9 cellular contexts compared by ENCODE assay signal in the genomic region with DNA sequence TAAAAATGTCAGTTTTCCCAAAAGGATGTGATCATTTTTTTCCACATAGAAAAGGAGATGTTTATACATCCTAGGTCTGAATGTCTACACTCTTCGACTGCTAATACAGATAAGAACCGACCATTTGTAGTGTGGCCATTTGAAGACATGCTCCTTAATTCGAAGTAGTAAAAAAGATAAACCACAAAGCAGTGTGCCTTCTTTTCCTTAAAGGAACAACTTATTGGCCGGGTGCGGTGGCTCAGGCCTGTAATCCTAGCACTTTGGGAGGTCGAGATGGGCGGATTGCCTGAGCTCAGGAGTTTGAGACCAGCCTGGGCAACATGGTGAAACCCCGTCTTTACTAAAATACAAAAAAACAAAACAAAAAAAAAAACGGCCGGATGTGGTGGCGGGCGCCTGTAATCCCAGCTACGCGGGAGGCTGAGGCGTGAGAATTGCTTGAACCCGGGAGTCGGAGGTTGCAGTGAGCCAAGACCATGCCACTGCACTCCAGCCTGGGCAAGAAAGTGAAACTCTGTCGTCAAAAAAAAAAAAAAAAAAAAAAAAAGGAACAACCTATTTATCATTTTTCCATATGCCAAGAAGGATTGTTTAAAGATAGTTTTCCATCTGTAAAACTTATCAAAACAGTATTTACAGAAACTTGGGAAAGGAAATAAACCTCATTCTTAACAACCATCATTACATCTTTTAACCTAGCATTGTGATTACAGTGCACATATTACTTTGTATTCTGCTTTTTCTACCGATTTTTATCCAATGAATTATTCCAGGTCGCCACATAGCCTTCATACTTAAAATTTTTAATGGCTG. TPM values are rescaled to one million over a fixed set of nuclear protein-coding genes. Genes with fewer than 3 reads are reported as not detected.
DNase-seq lines count a peak whose midpoint lies in the region; ATAC-seq and TF ChIP-seq lines count a peak whose summit lies in the region.
"Had no signal": no experiment of that assay in that cellular context is flagged by ENCODE, and none has a peak within 500 bp of the region (broad histone marks: within the 10 kb centered on the region; RNA-seq: fewer than 3 reads in every experiment).

No MANE protein-coding gene starts in this region.

- intact Hi-C loops in Calu3 (cut with micrococcal nuclease; ENCODE audit: unreplicated experiment) (no loop called here), breast epithelium (cut with DNase I; ENCODE audit: low total_unique reads) (no loop called here)

- BruUV-seq in Calu3 (replicated peaks; lab: Mats Ljungman, UMichigan): TSS peak; percentile 36

- no peak for DNase-seq in Calu3
- peak; percentile 16 for DNase-seq in MV-4-11 (lab: John Stamatoyannopoulos, UW)
- DNase-seq in breast epithelium (ENCODE audit: low spot score in 2 of 2): no peak
- no peak for DNase-seq in BE2C
- DNase-seq in GF-D8 (lab: John Stamatoyannopoulos, UW): no peak
- DNase-seq: H7 had no signal

- peak overlapping the region; percentile 88 for H3K9ac ChIP-seq in neural cell (ENCODE audit: low read length)

- no peak overlapping the region for H2AFZ ChIP-seq in neural cell (ENCODE audit: low read depth, low read length)

- H3K9me3 ChIP-seq in breast epithelium (no peaks in the 10 kb centered on the region), neural cell (ENCODE audit: low read length) (no peaks in the 10 kb centered on the region), BE2C (no peaks in the 10 kb centered on the region)

- H3K4me3 ChIP-seq in breast epithelium (peak overlapping the region in 2 of 3 donors; percentile 72 to 79), neural cell (ENCODE audit: low read length) (peak overlapping the region; percentile 80), BE2C (ENCODE audit: low read depth, low read length) (no peak overlapping the region)

- ATAC-seq in HG03135 (IDR thresholded peaks at IDR 0.05; ENCODE audit: unreplicated experiment) (no peak), GM19395 (IDR thresholded peaks at IDR 0.05; ENCODE audit: unreplicated experiment) (no peak)

- peaks cover 4% of the 10 kb centered on the region for H3K79me2 ChIP-seq in neural cell (replicated peaks; ENCODE audit: insufficient read depth, low read length)

- peak overlapping the region; percentile 78 to 87 for H3K27ac ChIP-seq in breast epithelium
- H3K27ac ChIP-seq in neural cell (ENCODE audit: low read length): peak overlapping the region; percentile 85

- TF ChIP-seq CTCF in Calu3 (IDR thresholded peaks at IDR 0.05; ENCODE audit: unreplicated experiment) (no peak), breast epithelium (IDR thresholded peaks at IDR 0.05) (no peak), neural cell (IDR thresholded peaks at IDR 0.05; ENCODE audit: poor library complexity, severe bottlenecking) (no peak), BE2C (IDR thresholded peaks at IDR 0.05; ENCODE audit: low read depth, low read length) (no peak)

- no peak for TF ChIP-seq POLR2A in breast epithelium (IDR thresholded peaks at IDR 0.05)

- no peaks in the 10 kb centered on the region for H3K9me3 Mint-ChIP-seq in Calu3 (ENCODE audit: low read depth, unreplicated experiment)

- no peak for TF ChIP-seq EP300 in neural cell (conservative IDR thresholded peaks at IDR 0.05; ENCODE audit: poor library complexity, severe bottlenecking)

- no peak for TF ChIP-seq RAD21 in neural cell (conservative IDR thresholded peaks at IDR 0.05)

- H3K4me1 Mint-ChIP-seq in Calu3 (ENCODE audit: low read depth, unreplicated experiment): no peaks in the 10 kb centered on the region

- H4K20me1 ChIP-seq in neural cell (ENCODE audit: insufficient read depth): no peaks in the 10 kb centered on the region

- H3K4me2 ChIP-seq in neural cell (ENCODE audit: low read length): peak overlapping the region; percentile 73

- H3K9me2 ChIP-seq in neural cell (ENCODE audit: insufficient read depth, low read length): no peaks in the 10 kb centered on the region

- H3K4me1 ChIP-seq in breast epithelium (no peaks in the 10 kb centered on the region), BE2C (no peaks in the 10 kb centered on the region)

- H3K4me3 Mint-ChIP-seq in Calu3 (ENCODE audit: low read depth, unreplicated experiment): peak overlapping the region; percentile 90

- H3K36me3 Mint-ChIP-seq in Calu3 (ENCODE audit: insufficient read depth, unreplicated experiment): peaks cover 30% of the 10 kb centered on the region

- H3K27me3 ChIP-seq in breast epithelium (peaks cover 0 to 10% of the 10 kb centered on the region in 2 donors), neural cell (ENCODE audit: insufficient read depth, low read depth, low read length) (no peaks in the 10 kb centered on the region), BE2C (no peaks in the 10 kb centered on the region)

- no peak overlapping the region for H3K27ac Mint-ChIP-seq in Calu3 (ENCODE audit: unreplicated experiment)

- H3K36me3 ChIP-seq in breast epithelium: no peaks in the 10 kb centered on the region
- H3K36me3 ChIP-seq in neural cell (ENCODE audit: insufficient read depth, low read length): no peaks in the 10 kb centered on the region
- no peaks in the 10 kb centered on the region for H3K36me3 ChIP-seq in BE2C

- CTCF ChIA-PET in Calu3 (lab: Charles Lee): interaction anchor here (0.6 kb wide), 1 partner anchor 30 kb away, joined by 3 read pairs; no protein-coding TSS in a partner anchor

- H3F3A ChIP-seq in neural cell (ENCODE audit: insufficient read depth, low read length, poor library complexity, severe bottlenecking): no peaks in the 10 kb centered on the region

- no peaks in the 10 kb centered on the region for H3K27me3 Mint-ChIP-seq in Calu3 (ENCODE audit: unreplicated experiment)

TF ChIP-seq in neural cell, 6 proteins besides CTCF, POLR2A, EP300 and RAD21:
- TF ChIP-seq, protein P1, sequence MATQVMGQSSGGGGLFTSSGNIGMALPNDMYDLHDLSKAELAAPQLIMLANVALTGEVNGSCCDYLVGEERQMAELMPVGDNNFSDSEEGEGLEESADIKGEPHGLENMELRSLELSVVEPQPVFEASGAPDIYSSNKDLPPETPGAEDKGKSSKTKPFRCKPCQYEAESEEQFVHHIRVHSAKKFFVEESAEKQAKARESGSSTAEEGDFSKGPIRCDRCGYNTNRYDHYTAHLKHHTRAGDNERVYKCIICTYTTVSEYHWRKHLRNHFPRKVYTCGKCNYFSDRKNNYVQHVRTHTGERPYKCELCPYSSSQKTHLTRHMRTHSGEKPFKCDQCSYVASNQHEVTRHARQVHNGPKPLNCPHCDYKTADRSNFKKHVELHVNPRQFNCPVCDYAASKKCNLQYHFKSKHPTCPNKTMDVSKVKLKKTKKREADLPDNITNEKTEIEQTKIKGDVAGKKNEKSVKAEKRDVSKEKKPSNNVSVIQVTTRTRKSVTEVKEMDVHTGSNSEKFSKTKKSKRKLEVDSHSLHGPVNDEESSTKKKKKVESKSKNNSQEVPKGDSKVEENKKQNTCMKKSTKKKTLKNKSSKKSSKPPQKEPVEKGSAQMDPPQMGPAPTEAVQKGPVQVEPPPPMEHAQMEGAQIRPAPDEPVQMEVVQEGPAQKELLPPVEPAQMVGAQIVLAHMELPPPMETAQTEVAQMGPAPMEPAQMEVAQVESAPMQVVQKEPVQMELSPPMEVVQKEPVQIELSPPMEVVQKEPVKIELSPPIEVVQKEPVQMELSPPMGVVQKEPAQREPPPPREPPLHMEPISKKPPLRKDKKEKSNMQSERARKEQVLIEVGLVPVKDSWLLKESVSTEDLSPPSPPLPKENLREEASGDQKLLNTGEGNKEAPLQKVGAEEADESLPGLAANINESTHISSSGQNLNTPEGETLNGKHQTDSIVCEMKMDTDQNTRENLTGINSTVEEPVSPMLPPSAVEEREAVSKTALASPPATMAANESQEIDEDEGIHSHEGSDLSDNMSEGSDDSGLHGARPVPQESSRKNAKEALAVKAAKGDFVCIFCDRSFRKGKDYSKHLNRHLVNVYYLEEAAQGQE (IDR thresholded peaks at IDR 0.05; ENCODE audit: borderline replicate concordance): no peak
- TF ChIP-seq SMC3 (conservative IDR thresholded peaks at IDR 0.05; ENCODE audit: poor library complexity): no peak
- no peak for TF ChIP-seq EZH2 (IDR thresholded peaks at IDR 0.05; ENCODE audit: borderline replicate concordance, insufficient read depth, low read length, poor library complexity, severe bottlenecking)
- no peak for TF ChIP-seq MXI1 (conservative IDR thresholded peaks at IDR 0.05; ENCODE audit: poor library complexity, severe bottlenecking)
- no peak for TF ChIP-seq TAF1 (IDR thresholded peaks at IDR 0.05; ENCODE audit: low read depth)
- no peak for TF ChIP-seq POLR2AphosphoS5 (IDR thresholded peaks at IDR 0.05)

RNA-seq across cellular contexts. Expression of gene INTS6L, which starts 2.6 kb away (rescaled TPM):
- total RNA-seq in Calu3 (2022) (5.7 and 7.2 TPM in 2 replicates), breast epithelium (10 to 100 TPM in 2 of 3 donors, 1 to 10 TPM in 1; 7.7 to 23.4 (median 12.5) TPM)
- polyA plus RNA-seq in neural cell: 44.8 and 57.1 TPM in 2 replicates
- 37.7 and 38.5 TPM in 2 replicates for polyA minus RNA-seq in neural cell
- polyA plus RNA-seq in BE2C (2012; ENCODE audit: insufficient read depth, insufficient read length, low read depth): 2.4 TPM
